21 cellular contexts compared by ENCODE assay signal in the genomic region with DNA sequence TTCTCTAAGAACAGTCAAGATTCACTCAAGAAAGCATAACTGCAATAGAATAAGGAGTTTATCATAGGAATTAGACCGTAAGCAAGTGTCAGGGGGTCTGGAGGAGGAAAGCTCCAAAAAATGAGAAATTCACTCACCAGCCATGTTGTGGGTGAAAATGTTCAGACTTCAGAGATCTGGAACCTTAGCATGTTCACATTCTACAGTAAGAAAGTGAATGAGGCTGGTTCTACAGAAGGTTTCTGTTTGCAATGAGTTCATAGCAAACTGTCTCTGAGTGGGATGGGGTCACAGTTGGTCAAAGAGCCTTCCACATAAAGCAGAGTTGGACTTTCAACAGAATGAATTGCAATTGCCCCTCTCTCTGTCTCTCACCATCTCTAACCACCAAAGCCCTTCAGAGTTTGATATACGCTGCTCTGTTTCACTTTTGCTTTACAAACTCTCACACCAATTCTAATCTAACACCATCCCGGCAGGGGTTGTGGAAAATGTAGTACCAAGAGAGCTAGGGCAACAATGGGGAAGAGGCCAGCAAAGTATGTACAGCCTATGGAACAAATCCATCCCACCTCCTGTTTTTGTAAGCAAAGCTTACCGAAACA.
DNase-seq lines count a peak whose midpoint lies in the region; ATAC-seq and TF ChIP-seq lines count a peak whose summit lies in the region.
"Had no signal": no experiment of that assay in that cellular context is flagged by ENCODE, and none has a peak within 500 bp of the region (broad histone marks: within the 10 kb centered on the region; RNA-seq: fewer than 3 reads in every experiment).

No MANE protein-coding gene starts in this region.

- H3K4me3 Mint-ChIP-seq in immature natural killer cell, result peak overlapping the region; percentile 28 to 63 (median 33)
- H3K4me3 Mint-ChIP-seq: CD14-positive monocyte had no signal

- ATAC-seq in GM18873 (IDR thresholded peaks at IDR 0.05; ENCODE audit: low FRiP score, unreplicated experiment), result peak; percentile 59
- no peak for ATAC-seq in HG03378 (IDR thresholded peaks at IDR 0.05; ENCODE audit: unreplicated experiment)
- no peak for ATAC-seq in HG02623 (IDR thresholded peaks at IDR 0.05; ENCODE audit: unreplicated experiment)
- ATAC-seq: Panc1 had no signal

- H3K36me3 ChIP-seq in ACC112 (ENCODE audit: insufficient read depth, low read length) (no peaks in the 10 kb centered on the region), KMS-11 (ENCODE audit: insufficient read depth) (no peaks in the 10 kb centered on the region)
- H3K36me3 ChIP-seq: MG63, SJCRH30 had no signal

- no peaks in the 10 kb centered on the region for H3K36me3 Mint-ChIP-seq in immature natural killer cell
- H3K36me3 Mint-ChIP-seq: CD14-positive monocyte had no signal

- peak overlapping the region; percentile 45 for H2AFZ ChIP-seq in ACC112 (ENCODE audit: low read length, unreplicated experiment)
- H2AFZ ChIP-seq in KMS-11 (ENCODE audit: low read depth), result peak overlapping the region; percentile 29

- no peaks in the 10 kb centered on the region for H4K20me1 ChIP-seq in KMS-11 (ENCODE audit: insufficient read depth)

- no peak overlapping the region for H3K9ac ChIP-seq in KMS-11

- no peak overlapping the region for H3K4me2 ChIP-seq in KMS-11

- H3K27ac ChIP-seq in ACC112 (ENCODE audit: low read depth, low read length) (no peak overlapping the region), KMS-11 (no peak overlapping the region)
- H3K27ac ChIP-seq: 22Rv1, SJCRH30 had no signal

- H3K27me3 ChIP-seq in ACC112 (ENCODE audit: insufficient read depth, low read length) (peaks cover 7% of the 10 kb centered on the region), KMS-11 (ENCODE audit: insufficient read depth, low read depth) (no peaks in the 10 kb centered on the region)
- H3K27me3 ChIP-seq: MG63, SJCRH30 had no signal

- H3K9me3 Mint-ChIP-seq in immature natural killer cell, result peaks cover 2 to 13% (median 7%) of the 10 kb centered on the region in 6 donors

- DNase-seq in immature natural killer cell (peak; percentile 25 to 45 (median 44)), GM19238 (ENCODE audit: insufficient read length, low spot score) (no peak)
- no peak for DNase-seq in effector CD8-positive, alpha-beta T cell (lab: John Stamatoyannopoulos, UW)
- DNase-seq: DMS79 treated with DMSO at 0.1 percent for 48 hours, IMR-90, Karpas-422, MG63, NCI-H1092, NCI-H1436 treated with DMSO at 0.1 percent for 48 hours, NCI-H2029, NCI-H345, NCI-H524 treated with DMSO at 0.1 percent for 48 hours, SJCRH30 had no signal

- H3K79me2 ChIP-seq in ACC112 (ENCODE audit: control insufficient read depth, insufficient read depth, low read length, unreplicated experiment) (no peaks in the 10 kb centered on the region), KMS-11 (ENCODE audit: insufficient read depth, low read depth) (no peaks in the 10 kb centered on the region)

- peak overlapping the region; percentile 67 for H3K4me3 ChIP-seq in ACC112 (ENCODE audit: low read depth, low read length)
- no peak overlapping the region for H3K4me3 ChIP-seq in KMS-11 (IDR thresholded peaks at IDR 0.05; ENCODE audit: insufficient read depth, low read depth, low read length)
- H3K4me3 ChIP-seq: MG63, SJCRH30 had no signal

- no peak for TF ChIP-seq CTCF in KMS-11 (conservative IDR thresholded peaks at IDR 0.05; ENCODE audit: low read depth, low read length)

- peaks cover 0 to 4% (median 0%) of the 10 kb centered on the region in 3 donors for H3K27me3 Mint-ChIP-seq in immature natural killer cell (ENCODE audit: low read depth in 3 of 3)

- no peaks in the 10 kb centered on the region for H3K4me1 ChIP-seq in ACC112 (ENCODE audit: control insufficient read depth, insufficient read depth, low read length, unreplicated experiment)
- no peaks in the 10 kb centered on the region for H3K4me1 ChIP-seq in KMS-11 (ENCODE audit: low read depth, poor library complexity, severe bottlenecking)
- H3K4me1 ChIP-seq: SJCRH30 had no signal

- peaks cover 17 to 21% of the 10 kb centered on the region in 2 donors for H3K4me1 Mint-ChIP-seq in immature natural killer cell
- H3K4me1 Mint-ChIP-seq: CD14-positive monocyte had no signal

- H3K27ac Mint-ChIP-seq in immature natural killer cell, result peak overlapping the region in 4 of 6 donors; percentile 10 to 50 (median 34)
- H3K27ac Mint-ChIP-seq: CD14-positive monocyte had no signal

Comparison
In these comparisons a context has a peak if more than half of its experiments do, and no peak if none do; other contexts are left out.
1. DNase-seq: peak in immature natural killer cell (3 of 3); none in effector CD8-positive, alpha-beta T cell (single experiment) and GM19238 (single experiment).